ENCODE assay signal across 21 cellular contexts in genomic region chr11:78958444-78958843, GRCh38.
"Had no signal": no experiment of that assay in that cellular context is flagged by ENCODE, and none has a peak within 500 bp of the region (broad histone marks: within the 10 kb centered on the region; RNA-seq: fewer than 3 reads in every experiment).

No MANE protein-coding gene starts in this region.

- H3K27ac Mint-ChIP-seq: effector memory CD8-positive, alpha-beta T cell; natural killer cell; stimulated activated memory B cell treated with anti-CD40 and anti-IgM and Interleukin-4, amounts not matched to agents 10 μg/mL and 1 μg/mL and 100 μg/mL, for 72 hours; stimulated activated naive CD8-positive, alpha-beta T cell treated with anti-CD3 and anti-CD28 coated beads, Interleukin-15, Interleukin-2, amounts not matched to agents 100 ng/mL and 50 ng/mL, for 24 hours had no signal

- H3K9me3 Mint-ChIP-seq: effector memory CD8-positive, alpha-beta T cell; natural killer cell; neural progenitor cell; stimulated activated memory B cell treated with anti-CD40 and anti-IgM and Interleukin-4, amounts not matched to agents 10 μg/mL and 1 μg/mL and 100 μg/mL, for 72 hours; stimulated activated naive CD8-positive, alpha-beta T cell treated with anti-CD3 and anti-CD28 coated beads, Interleukin-15, Interleukin-2, amounts not matched to agents 100 ng/mL and 50 ng/mL, for 24 hours had no signal

- H3K4me3 ChIP-seq: esophagus squamous epithelium, gastroesophageal sphincter, neural progenitor cell, psoas muscle, right lobe of liver, spleen, tibial artery, upper lobe of right lung, vagina had no signal

- H3K27ac ChIP-seq: esophagus squamous epithelium, gastroesophageal sphincter, neural progenitor cell, parathyroid adenoma, psoas muscle, right lobe of liver, spleen, tibial artery, upper lobe of right lung, vagina had no signal

- H2AFZ ChIP-seq: neural progenitor cell, parathyroid adenoma had no signal

- DNase-seq: effector memory CD8-positive, alpha-beta T cell; esophagus squamous epithelium; hippocampal formation; left colon; natural killer cell; nucleus accumbens; psoas muscle; retina; right lobe of liver; spleen; stimulated activated CD4-positive, alpha-beta T cell treated with anti-CD3 and anti-CD28 coated beads, Interleukin-15, amount 100 ng/mL, for 24 hours; stimulated activated CD4-positive, alpha-beta T cell treated with anti-CD3 and anti-CD28 coated beads, Interleukin-1b, Interleukin-23, amount 100 ng/mL, for 48 hours; stimulated activated CD4-positive, alpha-beta T cell treated with anti-CD3 and anti-CD28 coated beads, Interleukin-4, amount 100 ng/mL, for 24 hours; tibial artery; upper lobe of right lung had no signal

- H3K9ac ChIP-seq: neural progenitor cell, parathyroid adenoma had no signal

- H3K4me1 Mint-ChIP-seq: natural killer cell; stimulated activated memory B cell treated with anti-CD40 and anti-IgM and Interleukin-4, amounts not matched to agents 10 μg/mL and 1 μg/mL and 100 μg/mL, for 72 hours had no signal

- H3K36me3 Mint-ChIP-seq: natural killer cell; stimulated activated memory B cell treated with anti-CD40 and anti-IgM and Interleukin-4, amounts not matched to agents 10 μg/mL and 1 μg/mL and 100 μg/mL, for 72 hours had no signal

- H3K4me3 Mint-ChIP-seq: effector memory CD8-positive, alpha-beta T cell; natural killer cell; neural progenitor cell; stimulated activated memory B cell treated with anti-CD40 and anti-IgM and Interleukin-4, amounts not matched to agents 10 μg/mL and 1 μg/mL and 100 μg/mL, for 72 hours; stimulated activated naive CD8-positive, alpha-beta T cell treated with anti-CD3 and anti-CD28 coated beads, Interleukin-15, Interleukin-2, amounts not matched to agents 100 ng/mL and 50 ng/mL, for 24 hours had no signal

- H3K27me3 ChIP-seq: right lobe of liver, upper lobe of right lung, vagina had no signal

- H3K4me1 ChIP-seq: psoas muscle, right lobe of liver, upper lobe of right lung had no signal

- H3K36me3 ChIP-seq: esophagus squamous epithelium, gastroesophageal sphincter, neural progenitor cell, right lobe of liver, spleen, tibial artery, upper lobe of right lung, vagina had no signal

- H3K9me3 ChIP-seq: esophagus squamous epithelium, gastroesophageal sphincter, psoas muscle, right lobe of liver, spleen, tibial artery, upper lobe of right lung, vagina had no signal
